Comparison of ENCODE assay signal across 18 cellular contexts in genomic region chr17:73066148-73066884, GRCh38.
"Had no signal": no experiment of that assay in that cellular context is flagged by ENCODE, and none has a peak within 500 bp of the region (broad histone marks: within the 10 kb centered on the region; RNA-seq: fewer than 3 reads in every experiment).

No MANE protein-coding gene starts in this region.

- FAIRE-seq: kidney had no signal

- H3K9me3 ChIP-seq: suprapubic skin, upper lobe of left lung had no signal

- H2AFZ ChIP-seq: hepatocyte had no signal

- H3K4me1 Mint-ChIP-seq: endodermal cell had no signal

- H3K9me3 Mint-ChIP-seq: natural killer cell treated with Interleukin-12 subunit alpha and Interleukin-12 subunit beta and Interleukin-15 and Interleukin-18, amount 100 ng/mL, for 72 hours; stimulated activated naive CD8-positive, alpha-beta T cell treated with anti-CD3 and anti-CD28 coated beads, Interleukin-15, Interleukin-2, amounts not matched to agents 100 ng/mL and 50 ng/mL, for 24 hours; T-helper 2 cell treated with Interferon-gamma antibody and Interleukin-4, amounts not matched to agents 5 μg/mL and 100 μg/mL, for 36 hours had no signal

- H3K36me3 ChIP-seq: suprapubic skin, upper lobe of left lung had no signal

- H3K79me2 ChIP-seq: hepatocyte had no signal

- H3K4me3 Mint-ChIP-seq: endodermal cell; natural killer cell treated with Interleukin-12 subunit alpha and Interleukin-12 subunit beta and Interleukin-15 and Interleukin-18, amount 100 ng/mL, for 72 hours; stimulated activated naive CD8-positive, alpha-beta T cell treated with anti-CD3 and anti-CD28 coated beads, Interleukin-15, Interleukin-2, amounts not matched to agents 100 ng/mL and 50 ng/mL, for 24 hours; T-helper 2 cell treated with Interferon-gamma antibody and Interleukin-4, amounts not matched to agents 5 μg/mL and 100 μg/mL, for 36 hours had no signal

- H3K27me3 Mint-ChIP-seq: natural killer cell treated with Interleukin-12 subunit alpha and Interleukin-12 subunit beta and Interleukin-15 and Interleukin-18, amount 100 ng/mL, for 72 hours; stimulated activated naive CD8-positive, alpha-beta T cell treated with anti-CD3 and anti-CD28 coated beads, Interleukin-15, Interleukin-2, amounts not matched to agents 100 ng/mL and 50 ng/mL, for 24 hours had no signal

- H3K27ac ChIP-seq: hepatocyte, suprapubic skin, upper lobe of left lung had no signal

- H3K4me2 ChIP-seq: hepatocyte, smooth muscle cell had no signal

- H3K27me3 ChIP-seq: dorsolateral prefrontal cortex, hepatocyte, suprapubic skin, upper lobe of left lung had no signal

- ATAC-seq: left ventricle myocardium superior; natural killer cell treated with Interleukin-12 subunit alpha and Interleukin-12 subunit beta and Interleukin-15 and Interleukin-18, amount 100 ng/mL, for 72 hours; right cardiac atrium had no signal

- H3K27ac Mint-ChIP-seq: endodermal cell; natural killer cell treated with Interleukin-12 subunit alpha and Interleukin-12 subunit beta and Interleukin-15 and Interleukin-18, amount 100 ng/mL, for 72 hours; stimulated activated naive CD8-positive, alpha-beta T cell treated with anti-CD3 and anti-CD28 coated beads, Interleukin-15, Interleukin-2, amounts not matched to agents 100 ng/mL and 50 ng/mL, for 24 hours; T-helper 2 cell treated with Interferon-gamma antibody and Interleukin-4, amounts not matched to agents 5 μg/mL and 100 μg/mL, for 36 hours had no signal

- H3K4me3 ChIP-seq: dorsolateral prefrontal cortex, hepatocyte, smooth muscle cell, suprapubic skin, upper lobe of left lung had no signal

- DNase-seq: activated CD4-positive, alpha-beta T cell treated with anti-CD3 and anti-CD28 coated beads, Interleukin-2, amount 50 U/mL, for 1 hour; activated naive CD4-positive, alpha-beta T cell; activated T-cell treated with anti-CD3 and anti-CD28 coated beads for 4 hours; anterior cingulate cortex; dorsolateral prefrontal cortex; endodermal cell; erythroblast; kidney; left ventricle myocardium superior; mesendoderm; right cardiac atrium; upper lobe of left lung had no signal
